Comparison of ENCODE assay signal across 18 cellular contexts in the genomic region with DNA sequence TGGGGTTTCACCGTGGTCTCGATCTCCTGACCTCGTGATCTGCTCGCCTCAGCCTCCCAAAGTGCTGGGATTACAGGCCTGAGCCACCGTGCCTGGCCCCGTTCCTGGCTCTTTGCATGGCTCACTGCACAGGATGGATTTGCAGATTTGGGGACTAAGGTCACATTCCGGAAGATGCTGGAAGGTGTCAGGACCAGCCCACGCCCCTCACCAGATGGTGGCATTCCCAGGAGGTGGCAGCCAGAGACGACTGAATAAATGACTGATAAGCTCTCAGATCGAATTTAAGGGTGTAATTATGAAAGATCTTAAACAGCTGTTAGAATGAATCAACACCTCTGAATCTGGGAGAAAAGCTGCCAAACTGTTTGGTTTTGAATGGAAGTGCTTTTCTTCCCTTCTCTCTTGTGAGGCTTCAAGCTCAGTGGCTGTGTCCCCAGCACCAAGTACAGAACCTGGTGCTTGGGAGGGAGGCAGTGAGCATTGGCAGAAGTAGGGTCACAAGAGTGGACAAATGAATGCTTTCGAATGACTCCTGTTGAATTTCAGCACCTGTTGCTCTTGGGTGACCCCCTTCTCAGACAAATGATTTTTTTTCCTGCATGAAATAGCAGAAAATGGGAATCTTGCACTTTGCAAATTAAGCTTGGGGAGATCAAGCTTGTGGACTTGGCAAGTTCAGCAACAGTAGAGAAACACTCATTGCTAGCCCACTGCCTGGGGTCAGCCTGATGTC.
DNase-seq lines count a peak whose midpoint lies in the region; ATAC-seq and TF ChIP-seq lines count a peak whose summit lies in the region.
"Had no signal": no experiment of that assay in that cellular context is flagged by ENCODE, and none has a peak within 500 bp of the region (broad histone marks: within the 10 kb centered on the region; RNA-seq: fewer than 3 reads in every experiment).

No MANE protein-coding gene starts in this region.

- peak; percentile 12 for DNase-seq in LHCN-M2 (ENCODE audit: low read depth)
- peak; percentile 36 for DNase-seq in NCI-H82 treated with DMSO at 0.1 percent for 48 hours (lab: John Stamatoyannopoulos, UW; ENCODE audit: unreplicated experiment)
- peak in 1 of 2 donors; percentile 38 for DNase-seq in heart right ventricle
- peak; percentile 8 for DNase-seq in osteoblast (ENCODE audit: insufficient read length, low spot score, missing footprints)
- DNase-seq in prostate gland (ENCODE audit: low spot score): no peak
- no peak for DNase-seq in DMS153 treated with DMSO at 0.1 percent for 48 hours (lab: John Stamatoyannopoulos, UW; ENCODE audit: unreplicated experiment)
- DNase-seq: activated CD4-positive, alpha-beta T cell treated with anti-CD3 and anti-CD28 coated beads, Interleukin-2, amount 10 ng/mL, durations not matched to agents 24 days and 14 days; HFFc6; naive thymus-derived CD8-positive, alpha-beta T cell; NCI-H1417 treated with DMSO at 0.1 percent for 48 hours; NCI-H526 treated with DMSO at 0.1 percent for 48 hours; ovary; right lobe of liver; stimulated activated naive CD4-positive, alpha-beta T cell treated with Interleukin-2 at 50 U/mL for 16 hours had no signal

- intact Hi-C loops in heart right ventricle (cut with DNase I): no loop called here
- intact Hi-C loops in prostate gland (cut with DNase I): no loop called here

- 67 to 72% methylated on average over 11 of the region's 11 CpGs for WGBS in heart right ventricle, 2 donors
- WGBS in prostate gland: 88% methylated on average over 11 of the region's 11 CpGs

- peak overlapping the region in 2 of 10 donors; percentile 36 to 53 for H3K27ac ChIP-seq in heart right ventricle
- H3K27ac ChIP-seq in osteoblast (ENCODE audit: low read depth, low read length): no peak overlapping the region
- H3K27ac ChIP-seq in prostate gland: no peak overlapping the region
- H3K27ac ChIP-seq: BLaER1 treated with 17β-estradiol and CSF1 and Interleukin-3, amounts not matched to agents 10 nM and 100 nM; ovary; right lobe of liver; VCaP had no signal

- peaks cover 3% of the 10 kb centered on the region for H3K79me2 ChIP-seq in osteoblast (ENCODE audit: insufficient read depth, low read length)

- H4K20me1 ChIP-seq in osteoblast (ENCODE audit: insufficient read depth, low read length): no peaks in the 10 kb centered on the region
- H4K20me1 ChIP-seq: BLaER1 treated with 17β-estradiol and CSF1 and Interleukin-3, amounts not matched to agents 10 nM and 100 nM had no signal

- H3K4me1 ChIP-seq in heart right ventricle: peaks cover 12 to 69% (median 34%) of the 10 kb centered on the region in 9 donors
- H3K4me1 ChIP-seq in osteoblast (ENCODE audit: insufficient read depth, low read length): peaks cover 19% of the 10 kb centered on the region
- peaks cover 2% of the 10 kb centered on the region for H3K4me1 ChIP-seq in prostate gland (replicated peaks)

- TF ChIP-seq POLR2A in prostate gland (IDR thresholded peaks at IDR 0.05): no peak

- H3K9me3 ChIP-seq in heart right ventricle (no peaks in the 10 kb centered on the region), osteoblast (ENCODE audit: low read depth, low read length) (no peaks in the 10 kb centered on the region), prostate gland (no peaks in the 10 kb centered on the region)
- H3K9me3 ChIP-seq: BLaER1 treated with 17β-estradiol and CSF1 and Interleukin-3, amounts not matched to agents 10 nM and 100 nM; ovary; right lobe of liver had no signal

- H3K4me2 ChIP-seq in osteoblast (ENCODE audit: insufficient read depth, low read length): no peak overlapping the region
- H3K4me2 ChIP-seq: BLaER1 treated with 17β-estradiol and CSF1 and Interleukin-3, amounts not matched to agents 10 nM and 100 nM had no signal

- ATAC-seq in heart right ventricle: peak in 5 of 8 donors; percentile 18 to 56 (median 29)
- no peak for ATAC-seq in GM19023 (IDR thresholded peaks at IDR 0.05; ENCODE audit: unreplicated experiment)
- no peak for ATAC-seq in HG03025 (IDR thresholded peaks at IDR 0.05; ENCODE audit: low FRiP score, unreplicated experiment)
- ATAC-seq: naive thymus-derived CD8-positive, alpha-beta T cell had no signal

- no peaks in the 10 kb centered on the region for H3K36me3 ChIP-seq in heart right ventricle
- no peaks in the 10 kb centered on the region for H3K36me3 ChIP-seq in osteoblast (ENCODE audit: insufficient read depth, low read length)
- H3K36me3 ChIP-seq in prostate gland: no peaks in the 10 kb centered on the region
- H3K36me3 ChIP-seq: BLaER1 treated with 17β-estradiol and CSF1 and Interleukin-3, amounts not matched to agents 10 nM and 100 nM; ovary; right lobe of liver had no signal

- H3K4me3 ChIP-seq in heart right ventricle: no peak overlapping the region
- H3K4me3 ChIP-seq in osteoblast (ENCODE audit: insufficient read depth, low read length): no peak overlapping the region
- no peak overlapping the region for H3K4me3 ChIP-seq in prostate gland
- H3K4me3 ChIP-seq: BLaER1 treated with 17β-estradiol and CSF1 and Interleukin-3, amounts not matched to agents 10 nM and 100 nM; ovary; right lobe of liver had no signal

- H3K27me3 ChIP-seq in heart right ventricle (no peaks in the 10 kb centered on the region), osteoblast (ENCODE audit: insufficient read depth, low read length) (no peaks in the 10 kb centered on the region), prostate gland (replicated peaks; ENCODE audit: insufficient read depth) (no peaks in the 10 kb centered on the region)
- H3K27me3 ChIP-seq: BLaER1 treated with 17β-estradiol and CSF1 and Interleukin-3, amounts not matched to agents 10 nM and 100 nM; ovary; right lobe of liver had no signal

- no peak overlapping the region for H2AFZ ChIP-seq in osteoblast (ENCODE audit: low read length)

- TF ChIP-seq CTCF in heart right ventricle (IDR thresholded peaks at IDR 0.05) (no peak), osteoblast (IDR thresholded peaks at IDR 0.05; ENCODE audit: extremely low read depth, low read depth, low read length) (no peak), prostate gland (IDR thresholded peaks at IDR 0.05) (no peak)

Comparison
In these comparisons a context has a peak if more than half of its experiments do, and no peak if none do; other contexts are left out.
1. DNase-seq: peak in LHCN-M2 (single experiment), NCI-H82 treated with DMSO at 0.1 percent for 48 hours (single experiment) and osteoblast (single experiment); none in prostate gland (single experiment) and DMS153 treated with DMSO at 0.1 percent for 48 hours (single experiment).
2. ATAC-seq: peak in heart right ventricle (5 of 8); none in GM19023 (single experiment) and HG03025 (single experiment).